ENCODE assay signal across 8 cellular contexts in the genomic region with DNA sequence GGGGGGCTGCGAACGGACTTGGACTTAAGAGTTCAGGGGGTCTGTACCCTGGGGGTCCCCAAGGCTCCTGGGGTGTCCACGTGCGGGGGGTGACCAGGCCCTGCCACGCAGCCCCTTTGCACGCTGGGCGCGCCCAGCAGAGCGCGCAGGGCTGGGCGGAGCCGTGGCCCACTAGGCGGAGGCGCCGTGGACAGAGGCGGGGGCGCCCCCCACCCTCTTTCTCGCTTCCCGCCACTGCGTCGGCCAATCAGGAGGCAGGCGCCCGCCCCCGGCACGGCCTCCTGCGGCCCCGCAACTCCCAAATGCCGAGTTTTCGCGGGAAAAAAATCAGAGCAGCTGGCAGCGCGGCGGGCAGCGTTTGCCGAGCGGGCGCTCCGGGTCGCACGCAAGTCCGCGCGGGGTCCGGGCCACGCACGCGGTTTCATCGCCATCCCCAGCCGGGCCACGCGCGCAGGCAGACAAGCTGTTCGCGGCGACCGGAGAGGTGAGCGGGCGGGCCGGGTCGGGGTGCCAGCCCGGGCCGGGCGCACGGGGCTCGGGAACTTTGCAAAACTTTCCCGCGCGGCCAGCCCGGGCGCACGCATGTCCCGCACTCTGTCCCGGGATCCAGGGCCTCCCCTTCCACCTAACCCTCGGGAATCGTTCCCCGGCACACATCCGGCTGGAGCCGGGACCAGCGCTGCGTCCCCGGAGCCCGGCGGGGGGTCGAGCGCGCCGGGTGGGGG. TPM values are rescaled to one million over a fixed set of nuclear protein-coding genes. Genes with fewer than 3 reads are reported as not detected.
DNase-seq lines count a peak whose midpoint lies in the region; ATAC-seq and TF ChIP-seq lines count a peak whose summit lies in the region.

A gene (plus strand): TSS at position 330 of the 725 bp plus-strand sequence. CDS start 1,385 bp downstream, outside the sequence.

- no peaks in the 10 kb centered on the region for H4K20me1 ChIP-seq in OCI-LY1 (ENCODE audit: insufficient read depth, low read length)

- peak within 1 kb of the TSS; percentile 84 for H3K9ac ChIP-seq in OCI-LY1 (ENCODE audit: low read length)

- 2% methylated on average over 30 to 87 of the region's 87 CpGs; no CpG with 5 or more reads in 1 of the 4 donors for WGBS in adrenal gland, 4 donors

- H3K9me3 ChIP-seq in OCI-LY1 (ENCODE audit: low read length) (no peaks in the 10 kb centered on the region), adrenal gland (replicated peaks in 1 of 3) (no peaks in the 10 kb centered on the region)

- H3K4me1 ChIP-seq in OCI-LY1 (ENCODE audit: insufficient read depth, low read length, severe bottlenecking) (peaks cover 35% of the 10 kb centered on the region), adrenal gland (replicated peaks in 1 of 2) (peaks cover 12 to 23% of the 10 kb centered on the region in 2 donors)

- peaks cover 39% of the 10 kb centered on the region for H3K36me3 ChIP-seq in OCI-LY1 (ENCODE audit: insufficient read depth, low read length)
- H3K36me3 ChIP-seq in adrenal gland (replicated peaks in 1 of 2) = no peaks in the 10 kb centered on the region

- peaks cover 38% of the 10 kb centered on the region for H3K79me2 ChIP-seq in OCI-LY1 (ENCODE audit: insufficient read depth, low read length)

- no peaks in the 10 kb centered on the region for H3K9me2 ChIP-seq in OCI-LY1 (ENCODE audit: low read depth, low read length)

- intact Hi-C loops in adrenal gland (cut with DNase I) = no loop called here

- TF ChIP-seq POLR2A in adrenal gland (IDR thresholded peaks at IDR 0.05) = no peak

- H3K4me2 ChIP-seq in OCI-LY1 (ENCODE audit: low read length) = peak within 1 kb of the TSS; percentile 90

- H3K27ac ChIP-seq in OCI-LY1 (ENCODE audit: low read depth, low read length, poor library complexity, severe bottlenecking) = peak within 1 kb of the TSS; percentile 75
- no peak within 1 kb of the TSS for H3K27ac ChIP-seq in adrenal gland

- DNase-seq in activated effector memory CD4-positive, alpha-beta T cell treated with anti-CD3 and anti-CD28 coated beads, Interleukin-2, amount 50 U/mL, for 16 hours = peak; percentile 68
- DNase-seq in activated effector memory CD4-positive, alpha-beta T cell treated with Interleukin-2 at 50 U/mL for 16 hours = no peak
- DNase-seq in adrenal gland = no peak
- DNase-seq in kidney tubule cell (ENCODE audit: low spot score) = peak; percentile 49
- peak; percentile 80 for DNase-seq in stimulated activated CD8-positive, alpha-beta memory T cell treated with anti-CD3 and anti-CD28 coated beads, Interleukin-15, amount 100 ng/mL, for 48 hours (ENCODE audit: low read depth in 2 of 2)

- ATAC-seq in HG03439 (IDR thresholded peaks at IDR 0.05; ENCODE audit: unreplicated experiment) (peak; percentile 10), GM21515 (IDR thresholded peaks at IDR 0.05; ENCODE audit: unreplicated experiment) (no peak)

- H3F3A ChIP-seq in OCI-LY1 (ENCODE audit: insufficient read depth, low read length) = 0 out of 2 replicates have a peak, but pooled peaks cover 3% of the 10 kb centered on the region

- H3K4me3 ChIP-seq in OCI-LY1 (ENCODE audit: low read depth, low read length, poor library complexity, severe bottlenecking) (peak within 1 kb of the TSS; percentile 76), adrenal gland (peak within 1 kb of the TSS in 3 of 4 donors; percentile 25 to 98 (median 35))

- no peaks in the 10 kb centered on the region for H3K27me3 ChIP-seq in OCI-LY1 (ENCODE audit: insufficient read depth, low read length)
- H3K27me3 ChIP-seq in adrenal gland = peaks cover 10% of the 10 kb centered on the region

- no peak within 1 kb of the TSS for H2AFZ ChIP-seq in OCI-LY1 (ENCODE audit: low read length)

- no peak for TF ChIP-seq CTCF in OCI-LY1 (IDR thresholded peaks at IDR 0.05; ENCODE audit: low read length)
- TF ChIP-seq CTCF in adrenal gland (IDR thresholded peaks at IDR 0.05) = no peak

RNA-seq across cellular contexts. Expression of the gene that starts here (rescaled TPM):
- 1 to 10 TPM in 5 of 8 donors, under 1 TPM in 3; 0.87 to 2.6 (median 1.2) TPM for total RNA-seq in adrenal gland
- 1 to 10 TPM in 1 of 3 donors, under 1 TPM in 2; 0.56 to 1.2 (median 0.88) TPM for polyA plus RNA-seq in adrenal gland

Comparison
In these comparisons a context has a peak if more than half of its experiments do, and no peak if none do; other contexts are left out.
1. DNase-seq: peak in activated effector memory CD4-positive, alpha-beta T cell treated with anti-CD3 and anti-CD28 coated beads, Interleukin-2, amount 50 U/mL, for 16 hours (single experiment), kidney tubule cell (single experiment) and stimulated activated CD8-positive, alpha-beta memory T cell treated with anti-CD3 and anti-CD28 coated beads, Interleukin-15, amount 100 ng/mL, for 48 hours (2 of 2); none in activated effector memory CD4-positive, alpha-beta T cell treated with Interleukin-2 at 50 U/mL for 16 hours (single experiment) and adrenal gland (0 of 7).